ENCODE assay signal across 22 cellular contexts in genomic region chr16:31872201-31872600, GRCh38. TPM values are rescaled to one million over a fixed set of nuclear protein-coding genes. Genes with fewer than 3 reads are reported as not detected.
DNase-seq lines count a peak whose midpoint lies in the region; ATAC-seq and TF ChIP-seq lines count a peak whose summit lies in the region.
"Had no signal": no experiment of that assay in that cellular context is flagged by ENCODE, and none has a peak within 500 bp of the region (broad histone marks: within the 10 kb centered on the region; RNA-seq: fewer than 3 reads in every experiment).

No MANE protein-coding gene starts in this region.

- intact Hi-C loops in mammary epithelial cell (cut with micrococcal nuclease) (no loop called here), breast epithelium (cut with DNase I; ENCODE audit: low total_unique reads) (no loop called here), activated B cell treated with CpG ODN at 0.5 μM for 24 hours (cut with micrococcal nuclease) (loop anchor here (10.0 kb wide), 2 partner anchors 697 to 917 kb away; partner anchors contain the start of gene SETD1A)

- no peak overlapping the region for H3K9ac ChIP-seq in mammary epithelial cell (ENCODE audit: insufficient read depth, low read length)
- H3K9ac ChIP-seq: GM23248, SK-N-SH had no signal

- H4K20me1 ChIP-seq in mammary epithelial cell (ENCODE audit: insufficient read depth, low read length) = no peaks in the 10 kb centered on the region

- peaks cover 36% of the 10 kb centered on the region for H3K79me2 ChIP-seq in mammary epithelial cell (ENCODE audit: insufficient read depth, low read length)

- peak overlapping the region; percentile 3 for H2AFZ ChIP-seq in mammary epithelial cell (ENCODE audit: low read depth, low read length)
- H2AFZ ChIP-seq: GM23248 had no signal

- no peaks in the 10 kb centered on the region for H3K36me3 ChIP-seq in mammary epithelial cell (ENCODE audit: insufficient read depth, low read length)
- H3K36me3 ChIP-seq in breast epithelium = no peaks in the 10 kb centered on the region
- H3K36me3 ChIP-seq: gastrocnemius medialis, right atrium auricular region, tibial artery had no signal

- H3K9me3 ChIP-seq in mammary epithelial cell (replicated peaks; ENCODE audit: insufficient read depth, low read length) (no peaks in the 10 kb centered on the region), breast epithelium (no peaks in the 10 kb centered on the region)
- H3K9me3 ChIP-seq: gastrocnemius medialis, right atrium auricular region, SK-N-SH, tibial artery had no signal

- no peaks in the 10 kb centered on the region for H3K27me3 Mint-ChIP-seq in activated B cell treated with CpG ODN at 0.5 μM for 24 hours
- H3K27me3 Mint-ChIP-seq in endothelial cell (ENCODE audit: unreplicated experiment) = peaks cover 9% of the 10 kb centered on the region
- H3K27me3 Mint-ChIP-seq in stimulated activated memory B cell treated with anti-CD40 and anti-IgM and Interleukin-4, amounts not matched to agents 10 μg/mL and 1 μg/mL and 100 μg/mL, for 72 hours = no peaks in the 10 kb centered on the region

- H3K4me2 ChIP-seq in mammary epithelial cell (ENCODE audit: insufficient read depth, low read depth, low read length) = no peak overlapping the region
- H3K4me2 ChIP-seq: SK-N-SH had no signal

- TF ChIP-seq POLR2A in breast epithelium (IDR thresholded peaks at IDR 0.05) = no peak

- H3K27ac Mint-ChIP-seq in activated B cell treated with CpG ODN at 0.5 μM for 24 hours (peak overlapping the region; percentile 72), endothelial cell (ENCODE audit: unreplicated experiment) (no peak overlapping the region)
- H3K27ac Mint-ChIP-seq in stimulated activated memory B cell treated with anti-CD40 and anti-IgM and Interleukin-4, amounts not matched to agents 10 μg/mL and 1 μg/mL and 100 μg/mL, for 72 hours = peak overlapping the region; percentile 99

- 60% methylated on average over 4 of the region's 6 CpGs for WGBS in mammary epithelial cell (ENCODE audit: low coverage, missing lambda C conversion rate)

- ATAC-seq in activated B cell treated with CpG ODN at 0.5 μM for 24 hours (ENCODE audit: low read depth) = no peak
- ATAC-seq in stimulated activated memory B cell treated with anti-CD40 and anti-IgM and Interleukin-4, amounts not matched to agents 10 μg/mL and 1 μg/mL and 100 μg/mL, for 72 hours = no peak
- ATAC-seq: esophagus mucosa, gastrocnemius medialis, left colon had no signal

- H3K9me3 Mint-ChIP-seq in activated B cell treated with CpG ODN at 0.5 μM for 24 hours = no peaks in the 10 kb centered on the region
- no peaks in the 10 kb centered on the region for H3K9me3 Mint-ChIP-seq in endothelial cell (ENCODE audit: unreplicated experiment)
- H3K9me3 Mint-ChIP-seq in stimulated activated memory B cell treated with anti-CD40 and anti-IgM and Interleukin-4, amounts not matched to agents 10 μg/mL and 1 μg/mL and 100 μg/mL, for 72 hours = no peaks in the 10 kb centered on the region

- H3K4me3 Mint-ChIP-seq in activated B cell treated with CpG ODN at 0.5 μM for 24 hours = no peak overlapping the region
- peak overlapping the region; percentile 4 for H3K4me3 Mint-ChIP-seq in endothelial cell (ENCODE audit: unreplicated experiment)
- H3K4me3 Mint-ChIP-seq in stimulated activated memory B cell treated with anti-CD40 and anti-IgM and Interleukin-4, amounts not matched to agents 10 μg/mL and 1 μg/mL and 100 μg/mL, for 72 hours = peak overlapping the region; percentile 10

- POLR2A ChIA-PET in activated B cell treated with CpG ODN at 0.5 μM for 24 hours (lab: Charles Lee) = interaction anchor here (0.5 to 3.9 kb wide), 4 partner anchors 159 to 798 kb away, joined by 5 to 35 read pairs (median 16); partner anchors contain the start of genes ARMC5, ZNF646 and ZNF668

- DNase-seq in mammary epithelial cell (no peak), breast epithelium (ENCODE audit: low spot score in 2 of 2) (no peak), activated B cell treated with CpG ODN at 0.5 μM for 24 hours (no peak), endothelial cell (ENCODE audit: low spot score) (no peak), NCI-H524 (lab: John Stamatoyannopoulos, UW) (no peak), kidney tubule cell (ENCODE audit: low spot score) (no peak), DMS53 (lab: John Stamatoyannopoulos, UW) (no peak)
- DNase-seq: activated CD4-positive, alpha-beta T cell treated with anti-CD3 and anti-CD28 coated beads for 48 hours; Calu3; central memory CD4-positive, alpha-beta T cell; gastrocnemius medialis; GM23248; Kasumi-1; left colon; NCI-H1092 treated with DMSO at 0.1 percent for 48 hours; NCI-H2029 treated with DMSO at 0.1 percent for 48 hours; occipital lobe; SK-N-SH; tibial artery had no signal

- no TSS peak for BruUV-seq in mammary epithelial cell (replicated peaks; lab: Mats Ljungman, UMichigan)

- H3K36me3 Mint-ChIP-seq in activated B cell treated with CpG ODN at 0.5 μM for 24 hours (ENCODE audit: low read depth) (peaks cover 29% of the 10 kb centered on the region), endothelial cell (ENCODE audit: low read depth, unreplicated experiment) (peaks cover 7% of the 10 kb centered on the region)
- H3K36me3 Mint-ChIP-seq in stimulated activated memory B cell treated with anti-CD40 and anti-IgM and Interleukin-4, amounts not matched to agents 10 μg/mL and 1 μg/mL and 100 μg/mL, for 72 hours = peaks cover 19% of the 10 kb centered on the region

- in situ Hi-C loops in mammary epithelial cell (cut with MboI; ENCODE audit: low sequenced_read_pairs in 2 of 2) = loop anchor here (10.0 to 25.0 kb wide), 3 partner anchors 410 to 885 kb away; partner anchors contain the start of genes ARMC5 (in 2 of the 2), HSD3B7 (in 1 of the 2) and TGFB1I1 (in 1 of the 2)

- TF ChIP-seq CTCF in mammary epithelial cell (conservative IDR thresholded peaks at IDR 0.05 in 1 of 2, IDR thresholded peaks at IDR 0.05 in 1 of 2; ENCODE audit: extremely low read depth in 1 of 2, insufficient read depth in 1 of 2, low read depth in 1 of 2, low read length in 2 of 2) (no peak), breast epithelium (IDR thresholded peaks at IDR 0.05) (no peak), activated B cell treated with CpG ODN at 0.5 μM for 24 hours (IDR thresholded peaks at IDR 0.05) (no peak), endothelial cell (IDR thresholded peaks at IDR 0.05; ENCODE audit: unreplicated experiment) (no peak)

- no peak overlapping the region for H3K27ac ChIP-seq in mammary epithelial cell (ENCODE audit: insufficient read depth, low read depth, low read length)
- no peak overlapping the region for H3K27ac ChIP-seq in breast epithelium
- H3K27ac ChIP-seq: gastrocnemius medialis, GM23248, right atrium auricular region, tibial artery had no signal

- dilution Hi-C loops in mammary epithelial cell (cut with HindIII; ENCODE audit: low sequenced_read_pairs) = no loop called here

- H3K4me1 Mint-ChIP-seq in activated B cell treated with CpG ODN at 0.5 μM for 24 hours (peaks cover 74% of the 10 kb centered on the region), endothelial cell (ENCODE audit: unreplicated experiment) (peaks cover 35% of the 10 kb centered on the region)
- peaks cover 67% of the 10 kb centered on the region for H3K4me1 Mint-ChIP-seq in stimulated activated memory B cell treated with anti-CD40 and anti-IgM and Interleukin-4, amounts not matched to agents 10 μg/mL and 1 μg/mL and 100 μg/mL, for 72 hours

- H3K4me3 ChIP-seq in mammary epithelial cell (replicated peaks in 1 of 3; ENCODE audit: insufficient read depth in 1 of 3, low read depth in 2 of 3, low read length in 3 of 3) (no peak overlapping the region), breast epithelium (no peak overlapping the region)
- H3K4me3 ChIP-seq: gastrocnemius medialis, GM23248, right atrium auricular region, tibial artery had no signal

- peaks cover 32% of the 10 kb centered on the region for H3K4me1 ChIP-seq in mammary epithelial cell (ENCODE audit: insufficient read depth, low read length)
- H3K4me1 ChIP-seq in breast epithelium = peaks cover 5 to 13% of the 10 kb centered on the region in 2 donors

- CTCF ChIA-PET in mammary epithelial cell (lab: Charles Lee; ENCODE audit: low non-redundant PET) (no interaction called here), activated B cell treated with CpG ODN at 0.5 μM for 24 hours (lab: Charles Lee) (no interaction called here)

- no peaks in the 10 kb centered on the region for H3K27me3 ChIP-seq in mammary epithelial cell (ENCODE audit: insufficient read depth, low read length)
- no peaks in the 10 kb centered on the region for H3K27me3 ChIP-seq in breast epithelium
- H3K27me3 ChIP-seq: gastrocnemius medialis, right atrium auricular region, tibial artery had no signal

RNA-seq across cellular contexts. Expression of gene ZNF267, which starts 1.4 kb away (rescaled TPM):
- total RNA-seq in mammary epithelial cell (10 to 100 TPM; 11.4 to 14.0 TPM), breast epithelium (10 to 100 TPM; 12.8 to 24.9 (median 13.8) TPM), activated B cell treated with CpG ODN at 0.5 μM for 24 hours (93.5 and 99.0 TPM in 2 replicates), endothelial cell (ENCODE audit: unreplicated experiment) (23.1 TPM)
- 4.7 TPM for polyA plus RNA-seq in mammary epithelial cell
- polyA minus RNA-seq in mammary epithelial cell = 15.5 TPM
